Comparison of ENCODE assay signal across 3 cellular contexts in genomic region chr2:82823892-82824291, GRCh38.
A peak's percentile ranks its signal among the peaks of the same experiment; 100 is the strongest.
TF ChIP-seq lines count a peak whose summit lies in the region.

No MANE protein-coding gene starts in this region.

TF ChIP-seq in HepG2, 621 proteins besides CTCF, POLR2A, EP300 and RAD21:
- TF ChIP-seq ZNF383 (CRISPR knock-in tag; IDR thresholded peaks at IDR 0.05; ENCODE audit: borderline replicate concordance) (no peak), ZNF652 (CRISPR knock-in tag; IDR thresholded peaks at IDR 0.05; ENCODE audit: borderline replicate concordance, low read depth) (no peak), HIVEP1 (CRISPR knock-in tag; IDR thresholded peaks at IDR 0.05) (no peak), ZNF362 (CRISPR knock-in tag; IDR thresholded peaks at IDR 0.05; ENCODE audit: borderline replicate concordance) (no peak), SNAPC4 (CRISPR knock-in tag; IDR thresholded peaks at IDR 0.05) (no peak), MAFF (IDR thresholded peaks at IDR 0.05; ENCODE audit: low read depth, low read length) (peak; percentile 77), MAFK (conservative IDR thresholded peaks at IDR 0.05 in 1 of 2, IDR thresholded peaks at IDR 0.05 in 1 of 2; ENCODE audit: low read length in 2 of 2) (peak; percentile 83 to 89)
TF ChIP-seq in HepG2: peak in this region for 2.

TF ChIP-seq in IMR-90, 13 proteins besides CTCF, POLR2A, EP300 and RAD21 (continued from another document):
- TF ChIP-seq NFE2L2 (IDR thresholded peaks at IDR 0.05; ENCODE audit: low read depth, low read length) (peak; percentile 25; the same call in 1 of the 2 replicates), CHD1 (IDR thresholded peaks at IDR 0.05; ENCODE audit: low read depth, low read length) (no peak), RFX5 (IDR thresholded peaks at IDR 0.05; ENCODE audit: low read depth, low read length) (no peak)

TF ChIP-seq in neural cell, 6 proteins besides CTCF, POLR2A, EP300 and RAD21:
- TF ChIP-seq REST (IDR thresholded peaks at IDR 0.05; ENCODE audit: borderline replicate concordance) (no peak), EZH2 (IDR thresholded peaks at IDR 0.05; ENCODE audit: borderline replicate concordance, insufficient read depth, low read length, poor library complexity, severe bottlenecking) (no peak), TAF1 (IDR thresholded peaks at IDR 0.05; ENCODE audit: low read depth) (no peak), MXI1 (conservative IDR thresholded peaks at IDR 0.05; ENCODE audit: poor library complexity, severe bottlenecking) (no peak)
